1 cellular context compared by ENCODE assay signal in genomic region chr13:93248627-93249047, GRCh38.
TF ChIP-seq lines count a peak whose summit lies in the region.

No MANE protein-coding gene starts in this region.

TF ChIP-seq in HepG2, 621 proteins besides CTCF, POLR2A, EP300 and RAD21 (continued from another document and continues in another):
- TF ChIP-seq TFDP1 (CRISPR knock-in tag; IDR thresholded peaks at IDR 0.05; ENCODE audit: borderline replicate concordance) = peak; percentile 82; the same call in 1 of the 2 replicates
- TF ChIP-seq POLR2G (IDR thresholded peaks at IDR 0.05; ENCODE audit: low read depth, low read length) = peak; percentile 52
- peak; percentile 51 for TF ChIP-seq JARID2 (CRISPR knock-in tag; IDR thresholded peaks at IDR 0.05; ENCODE audit: insufficient replicate concordance)
- TF ChIP-seq ZNF766 (CRISPR knock-in tag; IDR thresholded peaks at IDR 0.05; ENCODE audit: borderline replicate concordance) = 0 out of 2 replicates have a peak, but pooled peaks have one; percentile 30
- peak; percentile 13; the same call in 1 of the 2 replicates for TF ChIP-seq ZNF7 (CRISPR knock-in tag; IDR thresholded peaks at IDR 0.05)
- TF ChIP-seq SUZ12 (IDR thresholded peaks at IDR 0.05; ENCODE audit: low read depth, low read length) = no peak
- peak; percentile 82 for TF ChIP-seq PITX1 (CRISPR knock-in tag; IDR thresholded peaks at IDR 0.05)
- peak; percentile 86; the same call in 1 of the 2 replicates for TF ChIP-seq ZKSCAN8 (CRISPR knock-in tag; IDR thresholded peaks at IDR 0.05; ENCODE audit: borderline replicate concordance)
- no peak for TF ChIP-seq SCMH1 (CRISPR knock-in tag; IDR thresholded peaks at IDR 0.05; ENCODE audit: borderline replicate concordance)
- TF ChIP-seq SNRNP70 (IDR thresholded peaks at IDR 0.05; ENCODE audit: low read depth, low read length) = no peak
- no peak for TF ChIP-seq ZNF276 (CRISPR knock-in tag; IDR thresholded peaks at IDR 0.05; ENCODE audit: low read depth)
- TF ChIP-seq ARID3A (IDR thresholded peaks at IDR 0.05; ENCODE audit: low read depth, low read length) = peak; percentile 85
- peak; percentile 79; the same call in 1 of the 2 replicates for TF ChIP-seq TBX2 (CRISPR knock-in tag; IDR thresholded peaks at IDR 0.05; ENCODE audit: borderline replicate concordance)
- peak; percentile 72 for TF ChIP-seq ZNF781 (CRISPR knock-in tag; IDR thresholded peaks at IDR 0.05; ENCODE audit: borderline replicate concordance, not compliant biosample characterization)
- 0 out of 2 replicates have a peak, but pooled peaks have one; percentile 21 for TF ChIP-seq BCL3 (CRISPR knock-in tag; IDR thresholded peaks at IDR 0.05)
- no peak for TF ChIP-seq ZNF17 (CRISPR knock-in tag; IDR thresholded peaks at IDR 0.05)
- TF ChIP-seq ZIK1 (CRISPR knock-in tag; IDR thresholded peaks at IDR 0.05; ENCODE audit: borderline replicate concordance, low read depth) = 0 out of 2 replicates have a peak, but pooled peaks have one; percentile 55
- peak; percentile 71; the same call in 1 of the 2 replicates for TF ChIP-seq MTF2 (CRISPR knock-in tag; IDR thresholded peaks at IDR 0.05; ENCODE audit: borderline replicate concordance)
- 0 out of 2 replicates have a peak, but pooled peaks have one; percentile 72 for TF ChIP-seq ZBTB20 (CRISPR knock-in tag; IDR thresholded peaks at IDR 0.05; ENCODE audit: borderline replicate concordance, low read depth)
- TF ChIP-seq TOPORS (CRISPR knock-in tag; IDR thresholded peaks at IDR 0.05) = peak; percentile 58; the same call in 1 of the 2 replicates
- peak; percentile 71; the same call in 1 of the 2 replicates for TF ChIP-seq KDM5B (CRISPR knock-in tag; IDR thresholded peaks at IDR 0.05; ENCODE audit: borderline replicate concordance)
- TF ChIP-seq ZNF512 (CRISPR knock-in tag; IDR thresholded peaks at IDR 0.05) = no peak
- TF ChIP-seq MBNL3 (CRISPR knock-in tag; conservative IDR thresholded peaks at IDR 0.05) = no peak
- peak; percentile 58; the same call in 1 of the 2 replicates for TF ChIP-seq ZNF619 (CRISPR knock-in tag; IDR thresholded peaks at IDR 0.05)
- TF ChIP-seq ZBTB43 (CRISPR knock-in tag; conservative IDR thresholded peaks at IDR 0.05) = peak; percentile 84
- TF ChIP-seq THRA (CRISPR knock-in tag; IDR thresholded peaks at IDR 0.05; ENCODE audit: borderline replicate concordance) = 0 out of 2 replicates have a peak, but pooled peaks have one; percentile 14
- peak; percentile 19; the same call in 1 of the 2 replicates for TF ChIP-seq NCOR1 (IDR thresholded peaks at IDR 0.05; ENCODE audit: borderline replicate concordance, low read length)
- peak; percentile 51; the same call in 1 of the 2 replicates for TF ChIP-seq ZNF205 (CRISPR knock-in tag; IDR thresholded peaks at IDR 0.05)
- peak; percentile 58; the same call in 1 of the 2 replicates for TF ChIP-seq ZSCAN9 (CRISPR knock-in tag; IDR thresholded peaks at IDR 0.05; ENCODE audit: borderline replicate concordance)
- 0 out of 2 replicates have a peak, but pooled peaks have one; percentile 43 for TF ChIP-seq SIX4 (CRISPR knock-in tag; IDR thresholded peaks at IDR 0.05)
- no peak for TF ChIP-seq ZFP36L2 (CRISPR knock-in tag; IDR thresholded peaks at IDR 0.05)
- no peak for TF ChIP-seq ZNF704 (CRISPR knock-in tag; IDR thresholded peaks at IDR 0.05; ENCODE audit: borderline replicate concordance)
- TF ChIP-seq ZNF264 (CRISPR knock-in tag; IDR thresholded peaks at IDR 0.05) = peak; percentile 86
- no peak for TF ChIP-seq ZNF543 (CRISPR knock-in tag; IDR thresholded peaks at IDR 0.05)
- peak; percentile 89 for TF ChIP-seq ZNF605 (CRISPR knock-in tag; IDR thresholded peaks at IDR 0.05)
- peak; percentile 89; the same call in 1 of the 2 replicates for TF ChIP-seq ZNF556 (CRISPR knock-in tag; IDR thresholded peaks at IDR 0.05; ENCODE audit: borderline replicate concordance)
- TF ChIP-seq ZFP62 (CRISPR knock-in tag; IDR thresholded peaks at IDR 0.05) = no peak
- TF ChIP-seq ASH2L (IDR thresholded peaks at IDR 0.05; ENCODE audit: insufficient read length, low read depth, low read length) = peak; percentile 66
- TF ChIP-seq GABPA (IDR thresholded peaks at IDR 0.05; ENCODE audit: low read depth, low read length) = no peak
- TF ChIP-seq GABPA (CRISPR knock-in tag; IDR thresholded peaks at IDR 0.05; ENCODE audit: low read depth) = peak; percentile 63; the same call in 1 of the 2 replicates
- TF ChIP-seq KMT2B (CRISPR knock-in tag; IDR thresholded peaks at IDR 0.05) = peak; percentile 68
- TF ChIP-seq ZNF281 (CRISPR knock-in tag; IDR thresholded peaks at IDR 0.05; ENCODE audit: borderline replicate concordance) = no peak
- no peak for TF ChIP-seq ZNF549 (CRISPR knock-in tag; IDR thresholded peaks at IDR 0.05)
- TF ChIP-seq CREM (IDR thresholded peaks at IDR 0.05) = no peak; the same call in 1 of the 2 replicates
- no peak for TF ChIP-seq CREM (CRISPR knock-in tag; IDR thresholded peaks at IDR 0.05)
- no peak for TF ChIP-seq GPN1 (CRISPR knock-in tag; IDR thresholded peaks at IDR 0.05; ENCODE audit: borderline replicate concordance)
- TF ChIP-seq PCBP2 (optimal IDR thresholded peaks at IDR 0.05; ENCODE audit: low read depth, low read length, poor library complexity, severe bottlenecking) = no peak
- peak; percentile 76 for TF ChIP-seq MYC (CRISPR knock-in tag; IDR thresholded peaks at IDR 0.05; ENCODE audit: borderline replicate concordance)
- TF ChIP-seq ZNF431 (CRISPR knock-in tag; IDR thresholded peaks at IDR 0.05; ENCODE audit: borderline replicate concordance, low read depth) = 0 out of 2 replicates have a peak, but pooled peaks have one; percentile 57
- no peak for TF ChIP-seq GLMP (CRISPR knock-in tag; IDR thresholded peaks at IDR 0.05; ENCODE audit: borderline replicate concordance)
